Comparison of ENCODE assay signal across 8 cellular contexts in the genomic region with DNA sequence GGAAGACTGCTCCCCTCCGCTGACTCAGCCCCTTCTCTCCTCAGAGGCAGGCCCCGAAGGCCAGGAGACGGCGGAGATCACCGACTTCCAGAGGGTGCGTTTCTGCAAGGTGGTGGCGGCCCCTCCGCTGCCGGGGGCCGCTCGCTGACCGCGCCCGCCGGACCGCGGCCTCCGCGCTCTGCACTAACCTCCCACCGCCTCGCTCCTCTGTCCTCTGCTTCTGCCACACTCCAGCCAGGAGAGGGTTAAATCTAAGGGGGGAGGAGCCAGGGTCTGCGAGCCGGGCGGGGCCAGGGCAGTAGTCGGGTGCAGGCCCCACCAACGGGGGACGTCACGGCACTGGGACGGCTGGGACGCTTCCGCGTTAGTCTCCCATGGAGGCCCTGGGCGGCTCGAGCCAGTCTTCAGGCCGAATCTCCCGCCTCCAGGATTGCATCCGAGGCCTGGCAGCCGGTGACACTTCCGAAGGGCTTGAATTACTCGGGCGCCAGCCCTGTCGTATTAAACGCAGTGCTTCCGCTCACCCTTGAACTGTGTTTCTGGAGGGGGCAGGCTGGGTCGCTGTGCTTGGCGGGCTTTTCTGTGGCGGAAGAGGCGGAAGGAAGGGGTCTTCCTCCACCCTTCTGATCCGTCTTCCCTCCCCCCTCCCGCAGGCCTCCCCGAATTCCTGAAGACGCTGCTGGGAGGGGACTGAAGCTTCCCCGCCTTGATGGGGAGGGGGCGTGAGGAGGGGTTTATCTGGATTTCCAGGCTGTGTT.
DNase-seq lines count a peak whose midpoint lies in the region; ATAC-seq and TF ChIP-seq lines count a peak whose summit lies in the region.

No MANE protein-coding gene starts in this region.

- ATAC-seq in GM18909 (IDR thresholded peaks at IDR 0.05; ENCODE audit: poor library complexity, unreplicated experiment) = peak; percentile 70
- peak; percentile 54 for ATAC-seq in HG03159 (IDR thresholded peaks at IDR 0.05; ENCODE audit: unreplicated experiment)

- no peak for TF ChIP-seq CTCF in choroid plexus epithelial cell (conservative IDR thresholded peaks at IDR 0.05; ENCODE audit: low read depth, low read length)

- peak overlapping the region; percentile 79 for H3K4me3 ChIP-seq in choroid plexus epithelial cell (ENCODE audit: low read depth, low read length)

- DNase-seq in AG08396 (ENCODE audit: low spot score) (peak; percentile 96), NCI-H510A (lab: John Stamatoyannopoulos, UW) (peak; percentile 86), choroid plexus epithelial cell (ENCODE audit: low read depth) (peak; percentile 96), left kidney (ENCODE audit: low read depth, low spot score) (peak; percentile 97)
- DNase-seq in activated CD4-positive, alpha-beta T cell treated with anti-CD3 and anti-CD28 coated beads for 4 hours = peak; percentile 89 to 90
- DNase-seq in stimulated activated CD4-positive, alpha-beta T cell treated with anti-CD3 and anti-CD28 coated beads, Interleukin-1b, Interleukin-23, amount 100 ng/mL, for 4 hours (ENCODE audit: low read depth in 2 of 2) = peak; percentile 81

Comparison
In these comparisons a context has a peak if more than half of its experiments do, and no peak if none do; other contexts are left out.
1. Peak in every context shown above with its lines: DNase-seq, ATAC-seq and H3K4me3 ChIP-seq.